Comparison of ENCODE assay signal across 1 cellular context in the genomic region with DNA sequence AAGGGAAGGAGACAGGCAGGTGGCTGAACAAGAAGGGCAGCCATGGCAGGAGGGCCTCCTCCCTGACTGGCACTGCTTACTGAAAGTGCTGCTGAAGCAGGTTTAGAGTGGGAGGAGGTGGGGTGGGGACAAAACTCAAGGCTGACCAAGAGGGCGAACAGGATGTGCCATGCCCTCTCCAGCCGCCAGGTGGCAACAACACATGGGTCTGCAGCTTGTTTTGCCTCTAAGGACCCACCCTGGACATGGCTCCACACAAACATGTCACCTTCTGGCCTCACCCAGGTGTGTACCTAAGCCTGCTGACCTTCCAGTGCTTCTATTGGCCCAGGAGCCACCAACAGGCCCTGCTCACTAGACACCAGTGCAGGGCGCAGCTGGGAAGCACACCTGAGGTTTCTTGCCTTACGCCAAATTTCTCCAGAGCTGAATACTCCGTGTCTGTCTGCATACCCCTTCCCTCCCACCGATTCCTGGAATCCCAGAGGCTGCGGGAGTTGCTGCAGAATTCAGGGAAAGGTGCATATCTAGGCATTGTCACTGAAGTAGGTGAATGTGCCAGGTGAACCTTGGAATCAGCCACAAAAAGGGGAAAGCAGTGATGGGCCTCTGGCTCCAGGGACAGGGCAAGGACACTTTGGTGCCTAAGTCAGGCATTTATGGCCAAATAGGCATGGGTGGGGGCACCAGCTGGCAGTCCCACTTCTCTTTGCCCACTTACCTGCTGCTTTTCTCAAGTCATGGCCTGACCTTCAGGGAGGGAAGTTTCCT.
TF ChIP-seq lines count a peak whose summit lies in the region.

No MANE protein-coding gene starts in this region.

TF ChIP-seq in GM12878, 131 proteins besides CTCF, POLR2A, EP300 and RAD21 (continued from another document):
- peak; percentile 77 for TF ChIP-seq YY1 (IDR thresholded peaks at IDR 0.05; ENCODE audit: low read depth, low read length)
- no peak for TF ChIP-seq MEF2B (IDR thresholded peaks at IDR 0.05; ENCODE audit: partially characterized antibody, poor library complexity, severe bottlenecking)
